Comparison of ENCODE assay signal across 19 cellular contexts in the genomic region with DNA sequence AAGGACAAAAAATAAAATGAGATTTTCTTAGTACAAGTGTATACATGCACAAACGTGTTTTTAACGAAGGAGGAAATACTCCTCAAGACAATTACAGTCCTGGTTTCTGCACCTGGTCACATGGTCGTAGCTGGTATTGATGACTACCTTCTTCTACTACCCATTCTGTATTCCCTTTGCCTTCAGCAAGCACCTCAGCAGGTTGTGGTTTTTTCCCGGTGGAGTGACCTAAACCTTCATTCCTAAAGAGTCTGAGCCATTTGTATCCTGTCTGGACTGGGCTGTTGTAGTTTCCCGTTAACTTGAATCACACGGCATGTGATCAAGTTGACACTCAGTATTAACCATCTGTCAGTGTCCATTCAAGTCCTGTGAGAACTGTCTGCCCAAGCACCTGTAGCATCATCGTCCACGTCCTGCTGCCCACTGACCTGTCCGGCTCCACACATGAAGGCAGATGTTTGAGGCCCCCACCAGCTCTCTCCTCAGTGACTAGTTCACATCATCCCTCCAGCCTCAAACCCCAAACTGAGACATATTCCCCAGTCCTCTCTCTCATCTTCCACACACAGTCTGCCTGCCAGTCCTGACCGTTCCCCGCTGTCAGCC. TPM values are rescaled to one million over a fixed set of nuclear protein-coding genes. Genes with fewer than 3 reads are reported as not detected.
DNase-seq lines count a peak whose midpoint lies in the region; ATAC-seq, FAIRE-seq and TF ChIP-seq lines count a peak whose summit lies in the region.
"Had no signal": no experiment of that assay in that cellular context is flagged by ENCODE, and none has a peak within 500 bp of the region (broad histone marks: within the 10 kb centered on the region; RNA-seq: fewer than 3 reads in every experiment).

No MANE protein-coding gene starts in this region.

- WGBS in mammary epithelial cell (ENCODE audit: low coverage, missing lambda C conversion rate), result 56% methylated on average over 10 of the region's 11 CpGs

- no peaks in the 10 kb centered on the region for H3K9me3 Mint-ChIP-seq in brain

- in situ Hi-C loops in mammary epithelial cell (cut with MboI; ENCODE audit: low sequenced_read_pairs in 2 of 2) (no loop called here), gastrocnemius medialis (cut with MboI; ENCODE audit: low sequenced_read_pairs in 4 of 4) (loop anchor here in 1 of 4 donors (10.0 kb wide), 1 partner anchor 154 kb away; no protein-coding TSS in a partner anchor)

- peaks cover 81% of the 10 kb centered on the region for H3K36me3 Mint-ChIP-seq in brain

- H3K9ac ChIP-seq in mammary epithelial cell (ENCODE audit: insufficient read depth, low read length) (no peak overlapping the region), keratinocyte (ENCODE audit: control insufficient read depth, extremely low read depth, insufficient read depth, low read length) (no peak overlapping the region)

- H3K9me3 ChIP-seq in mammary epithelial cell (replicated peaks; ENCODE audit: insufficient read depth, low read length) (no peaks in the 10 kb centered on the region), breast epithelium (no peaks in the 10 kb centered on the region), keratinocyte (ENCODE audit: control insufficient read depth, low read depth, low read length) (no peaks in the 10 kb centered on the region), gastrocnemius medialis (no peaks in the 10 kb centered on the region)
- H3K9me3 ChIP-seq: Caco-2 had no signal

- H3K79me2 ChIP-seq in mammary epithelial cell (ENCODE audit: insufficient read depth, low read length), result no peaks in the 10 kb centered on the region
- H3K79me2 ChIP-seq in keratinocyte (ENCODE audit: control insufficient read depth, insufficient read depth, low read length), result no peaks in the 10 kb centered on the region

- no peaks in the 10 kb centered on the region for H3K9me1 ChIP-seq in keratinocyte (ENCODE audit: control insufficient read depth, extremely low read depth, insufficient read depth, low read length)

- intact Hi-C loops in mammary epithelial cell (cut with micrococcal nuclease) (no loop called here), breast epithelium (cut with DNase I; ENCODE audit: low total_unique reads) (loop anchor here (5.0 kb wide), 1 partner anchor 156 kb away; no protein-coding TSS in a partner anchor), gastrocnemius medialis (cut with DNase I; ENCODE audit: low total_unique reads) (no loop called here)

- CTCF ChIA-PET in mammary epithelial cell (lab: Charles Lee; ENCODE audit: low non-redundant PET), result interaction anchor here (0.6 kb wide), 1 partner anchor 102 kb away, joined by 6 read pairs; no protein-coding TSS in a partner anchor

- H3K4me3 Mint-ChIP-seq in brain, result no peak overlapping the region

- H3K27ac Mint-ChIP-seq in brain, result peak overlapping the region in 3 of 5 experiments; percentile 14 to 39 (median 21)

- H3K4me2 ChIP-seq in mammary epithelial cell (ENCODE audit: insufficient read depth, low read depth, low read length) (no peak overlapping the region), keratinocyte (ENCODE audit: control insufficient read depth, extremely low read depth, insufficient read depth, low read depth, low read length) (no peak overlapping the region)

- ATAC-seq in gastrocnemius medialis (no peak), GM21825 (IDR thresholded peaks at IDR 0.05; ENCODE audit: unreplicated experiment) (no peak)

- BruUV-seq in mammary epithelial cell (replicated peaks; lab: Mats Ljungman, UMichigan), result no TSS peak

- TF ChIP-seq CTCF in mammary epithelial cell (conservative IDR thresholded peaks at IDR 0.05 in 1 of 2, IDR thresholded peaks at IDR 0.05 in 1 of 2; ENCODE audit: extremely low read depth in 1 of 2, insufficient read depth in 1 of 2, low read depth in 1 of 2, low read length in 2 of 2) (no peak), breast epithelium (IDR thresholded peaks at IDR 0.05) (no peak), brain (conservative IDR thresholded peaks at IDR 0.05) (no peak), keratinocyte (optimal IDR thresholded peaks at IDR 0.05 in 1 of 3, IDR thresholded peaks at IDR 0.05 in 1 of 3, conservative IDR thresholded peaks at IDR 0.05 in 1 of 3; ENCODE audit: extremely low read depth in 1 of 3, insufficient read depth in 2 of 3, low read length in 3 of 3) (no peak), gastrocnemius medialis (IDR thresholded peaks at IDR 0.05 in 4 of 5, conservative IDR thresholded peaks at IDR 0.05 in 1 of 5) (no peak)

- no peak overlapping the region for H3K4me3 ChIP-seq in mammary epithelial cell (replicated peaks in 1 of 3; ENCODE audit: insufficient read depth in 1 of 3, low read depth in 2 of 3, low read length in 3 of 3)
- no peak overlapping the region for H3K4me3 ChIP-seq in breast epithelium
- H3K4me3 ChIP-seq in keratinocyte (ENCODE audit: control insufficient read depth in 2 of 3, extremely low read depth in 1 of 3, insufficient read depth in 2 of 3, low read depth in 1 of 3, low read length in 3 of 3), result no peak overlapping the region
- no peak overlapping the region for H3K4me3 ChIP-seq in gastrocnemius medialis

- H3K4me1 ChIP-seq in mammary epithelial cell (ENCODE audit: insufficient read depth, low read length) (peaks cover 10% of the 10 kb centered on the region), breast epithelium (no peaks in the 10 kb centered on the region), keratinocyte (ENCODE audit: control insufficient read depth, extremely low read depth, insufficient read depth, low read length) (peaks cover 7% of the 10 kb centered on the region), gastrocnemius medialis (peaks cover 29% of the 10 kb centered on the region in 2 donors)
- H3K4me1 ChIP-seq: Caco-2 had no signal

- no peaks in the 10 kb centered on the region for H4K20me1 ChIP-seq in mammary epithelial cell (ENCODE audit: insufficient read depth, low read length)
- no peaks in the 10 kb centered on the region for H4K20me1 ChIP-seq in keratinocyte (ENCODE audit: control insufficient read depth, extremely low read depth, insufficient read depth, low read length)

- H3K36me3 ChIP-seq in mammary epithelial cell (ENCODE audit: insufficient read depth, low read length) (peaks cover 8% of the 10 kb centered on the region), breast epithelium (no peaks in the 10 kb centered on the region), keratinocyte (ENCODE audit: control insufficient read depth in 2 of 2, extremely low read depth in 1 of 2, insufficient read depth in 2 of 2, low read length in 2 of 2) (peaks cover 28 to 45% of the 10 kb centered on the region in 2 experiments), gastrocnemius medialis (peaks cover 0 to 70% of the 10 kb centered on the region in 2 donors)

- H3K27ac ChIP-seq in mammary epithelial cell (ENCODE audit: insufficient read depth, low read depth, low read length) (no peak overlapping the region), breast epithelium (no peak overlapping the region), keratinocyte (ENCODE audit: control insufficient read depth, insufficient read depth, low read length) (peak overlapping the region; percentile 25), gastrocnemius medialis (peak overlapping the region; percentile 20 to 90 (median 84))
- H3K27ac ChIP-seq: C4-2B had no signal

- H2AFZ ChIP-seq in mammary epithelial cell (ENCODE audit: low read depth, low read length) (no peak overlapping the region), keratinocyte (ENCODE audit: control insufficient read depth, low read length) (no peak overlapping the region)

- peak; percentile 88 for DNase-seq in mammary epithelial cell
- DNase-seq in breast epithelium (ENCODE audit: low spot score in 2 of 2), result no peak
- peak; percentile 5 for DNase-seq in keratinocyte (ENCODE audit: low read depth, low spot score)
- DNase-seq in gastrocnemius medialis, result no peak
- DNase-seq in activated CD4-positive, CD25-positive, alpha-beta regulatory T cell (lab: John Stamatoyannopoulos, UW), result no peak
- no peak for DNase-seq in DMS53 treated with DMSO at 0.1 percent for 48 hours (lab: John Stamatoyannopoulos, UW; ENCODE audit: unreplicated experiment)
- DNase-seq: Caco-2, DMS153, H7, NCI-H1048, NCI-H1436 treated with DMSO at 0.1 percent for 48 hours, NCI-H2029 treated with DMSO at 0.1 percent for 48 hours, NCI-H2171 treated with DMSO at 0.1 percent for 48 hours, NCI-H748 treated with DMSO at 0.1 percent for 48 hours, OCI-M1, RPMI8226 had no signal

- no peak for TF ChIP-seq POLR2A in breast epithelium (IDR thresholded peaks at IDR 0.05)
- TF ChIP-seq POLR2A in gastrocnemius medialis (IDR thresholded peaks at IDR 0.05), result no peak

- dilution Hi-C loops in mammary epithelial cell (cut with HindIII; ENCODE audit: low sequenced_read_pairs), result no loop called here
- dilution Hi-C loops in keratinocyte (cut with MboI; ENCODE audit: extremely low pct_ligation_motif_present, low sequenced_read_pairs), result no loop called here

- H3K27me3 Mint-ChIP-seq in brain, result no peaks in the 10 kb centered on the region

- FAIRE-seq in keratinocyte (lab: Jason Lieb, UNC), result peak; percentile 61

- H3K27me3 ChIP-seq in mammary epithelial cell (ENCODE audit: insufficient read depth, low read length) (no peaks in the 10 kb centered on the region), breast epithelium (no peaks in the 10 kb centered on the region), keratinocyte (ENCODE audit: control insufficient read depth, extremely low read depth, insufficient read depth, low read length) (no peaks in the 10 kb centered on the region), gastrocnemius medialis (no peaks in the 10 kb centered on the region)

- H3K4me1 Mint-ChIP-seq in brain, result peaks cover 17% of the 10 kb centered on the region

RNA-seq across cellular contexts. Expression of a gene that starts 31.1 kb away (rescaled TPM):
- total RNA-seq in mammary epithelial cell (10 to 100 TPM; 62.9 to 89.5 TPM), breast epithelium (10 to 100 TPM; 48.5 to 57.3 (median 48.7) TPM), gastrocnemius medialis (10 to 100 TPM; 36.0 to 56.2 (median 41.4) TPM)
- polyA plus RNA-seq in mammary epithelial cell (44.2 TPM), brain (ENCODE audit: insufficient read depth, low read depth, low replicate concordance) (56.0 TPM), keratinocyte (49.8 to 55.1 TPM (median 52.0 TPM) in 3 replicates)
- polyA minus RNA-seq in mammary epithelial cell (51.9 TPM), keratinocyte (50.5 to 53.0 TPM (median 51.1 TPM) in 3 replicates)
- polyA plus RNA-seq in keratinocyte (2011; ENCODE audit: low read depth), result 33.5 TPM
- polyA plus RNA-seq in keratinocyte (2011; cell fraction: cytosol; rRNA removed), result 54.8 and 57.0 TPM in 2 replicates
- polyA plus RNA-seq in keratinocyte (2011; cell fraction: nucleus; rRNA removed), result 55.4 and 57.0 TPM in 2 replicates
- polyA plus RNA-seq in keratinocyte (2012; ENCODE audit: low replicate concordance), result 38.2 and 59.5 TPM in 2 replicates
- polyA minus RNA-seq in keratinocyte (2011; cell fraction: cytosol; rRNA and poly(A)+ RNA removed), result 40.3 TPM
- polyA minus RNA-seq in keratinocyte (2011; cell fraction: nucleus; rRNA and poly(A)+ RNA removed), result 31.7 and 48.7 TPM in 2 replicates

Comparison
In these comparisons a context has a peak if more than half of its experiments do, and no peak if none do; other contexts are left out.
1. DNase-seq: peak in mammary epithelial cell (single experiment) and keratinocyte (single experiment); none in breast epithelium (0 of 2), gastrocnemius medialis (0 of 2), activated CD4-positive, CD25-positive, alpha-beta regulatory T cell (0 of 4) and DMS53 treated with DMSO at 0.1 percent for 48 hours (single experiment).
2. H3K27ac ChIP-seq: peak in keratinocyte (single experiment) and gastrocnemius medialis (4 of 4); none in mammary epithelial cell (single experiment) and breast epithelium (0 of 2).